Comparison of ENCODE assay signal across 2 cellular contexts in genomic region chr7:114412548-114412947, GRCh38.
TF ChIP-seq lines count a peak whose summit lies in the region.

No MANE protein-coding gene starts in this region.

TF ChIP-seq in HepG2, 621 proteins besides CTCF, POLR2A, EP300 and RAD21:
- TF ChIP-seq ZNF414 (CRISPR knock-in tag; IDR thresholded peaks at IDR 0.05) (no peak), KLF16 (CRISPR knock-in tag; IDR thresholded peaks at IDR 0.05) (no peak), FOXP1 (IDR thresholded peaks at IDR 0.05) (no peak), FOXP1 (CRISPR knock-in tag; IDR thresholded peaks at IDR 0.05) (no peak), ZFY (CRISPR knock-in tag; IDR thresholded peaks at IDR 0.05) (no peak), HDAC1 (CRISPR knock-in tag; IDR thresholded peaks at IDR 0.05) (no peak), CC2D1A (CRISPR knock-in tag; IDR thresholded peaks at IDR 0.05) (no peak), KDM1A (CRISPR knock-in tag; IDR thresholded peaks at IDR 0.05) (no peak)

TF ChIP-seq in neural cell, 6 proteins besides CTCF, POLR2A, EP300 and RAD21:
- no peak for TF ChIP-seq REST (IDR thresholded peaks at IDR 0.05; ENCODE audit: borderline replicate concordance)
TF ChIP-seq in neural cell: peak in this region for 0.
